In the genomic region with DNA sequence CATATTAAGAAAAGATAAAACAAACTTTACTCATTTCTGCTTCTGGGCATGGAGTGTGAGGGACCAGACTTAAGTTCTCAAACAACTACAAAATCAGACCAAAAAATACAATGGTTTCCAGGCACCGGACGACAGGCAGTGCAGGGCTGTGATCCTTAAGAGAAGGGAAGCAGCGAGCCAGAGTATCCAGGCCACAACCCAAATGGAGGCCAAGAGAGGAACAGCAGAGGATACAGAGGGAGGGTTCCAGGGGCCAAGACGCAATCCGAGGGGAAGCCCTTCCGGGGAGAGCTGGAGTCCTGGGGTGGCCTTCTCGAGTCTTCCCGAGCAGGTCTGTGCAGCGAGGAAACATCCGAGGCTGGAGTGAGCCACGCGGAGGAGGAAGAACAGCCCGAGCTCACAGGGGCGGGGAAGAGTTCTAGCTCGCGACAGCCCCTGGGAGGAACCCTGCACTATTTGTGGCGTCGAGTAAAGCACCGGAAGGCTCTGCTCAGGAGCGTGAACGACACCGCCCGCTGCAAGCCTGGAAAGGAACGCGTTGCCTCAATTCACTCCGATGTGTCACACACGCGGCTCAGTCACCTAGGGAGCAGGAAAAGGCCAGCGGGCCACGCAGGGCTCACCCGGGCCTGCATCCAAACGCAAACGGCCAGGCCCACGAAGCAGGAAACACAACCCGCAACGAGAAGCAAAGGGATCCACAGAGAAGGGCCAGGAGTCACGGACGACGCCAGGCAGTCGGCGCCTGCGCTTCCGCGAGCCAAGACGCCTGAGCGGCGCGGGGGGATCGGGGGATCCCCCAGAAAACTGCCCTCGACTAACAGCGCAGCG, we compare ENCODE assay signal across 8 cellular contexts. TPM values are rescaled to one million over a fixed set of nuclear protein-coding genes. Genes with fewer than 3 reads are reported as not detected.
DNase-seq lines count a peak whose midpoint lies in the region; ATAC-seq and TF ChIP-seq lines count a peak whose summit lies in the region.

No MANE protein-coding gene starts in this region.

- no peaks in the 10 kb centered on the region for H3K9me3 Mint-ChIP-seq in activated CD4-positive, alpha-beta T cell treated with anti-CD3 and anti-CD28 coated beads, Interleukin-2, amount 10 ng/mL, durations not matched to agents 24 days and 14 days
- H3K9me3 Mint-ChIP-seq in nephron progenitor cell = peaks cover 25% of the 10 kb centered on the region

- peak overlapping the region; percentile 65 for H3K4me3 ChIP-seq in epithelial cell of esophagus (ENCODE audit: low read length)

- TF ChIP-seq CTCF in epithelial cell of esophagus (IDR thresholded peaks at IDR 0.05; ENCODE audit: insufficient read depth, low read depth, low read length, missing control alignments) = no peak
- TF ChIP-seq CTCF in nephron progenitor cell (IDR thresholded peaks at IDR 0.05) = no peak

- ATAC-seq in HG02840 (IDR thresholded peaks at IDR 0.05; ENCODE audit: low FRiP score, unreplicated experiment) = no peak

- H3K36me3 Mint-ChIP-seq in activated CD4-positive, alpha-beta T cell treated with anti-CD3 and anti-CD28 coated beads, Interleukin-2, amount 10 ng/mL, durations not matched to agents 24 days and 14 days (ENCODE audit: low read depth) = peaks cover 24% of the 10 kb centered on the region
- H3K36me3 Mint-ChIP-seq in nephron progenitor cell (ENCODE audit: low read depth) = peaks cover 27% of the 10 kb centered on the region

- peak overlapping the region; percentile 99 for H3K27ac Mint-ChIP-seq in activated CD4-positive, alpha-beta T cell treated with anti-CD3 and anti-CD28 coated beads, Interleukin-2, amount 10 ng/mL, durations not matched to agents 24 days and 14 days
- no peak overlapping the region for H3K27ac Mint-ChIP-seq in nephron progenitor cell

- intact Hi-C loops in activated CD4-positive, alpha-beta T cell treated with anti-CD3 and anti-CD28 coated beads, Interleukin-2, amount 10 ng/mL, durations not matched to agents 24 days and 14 days (cut with micrococcal nuclease) = loop anchor here (1.0 to 5.0 kb wide), 5 partner anchors 26 to 310 kb away; a partner anchor contains a TSS

- DNase-seq in activated CD4-positive, alpha-beta T cell treated with anti-CD3 and anti-CD28 coated beads, Interleukin-2, amount 10 ng/mL, durations not matched to agents 24 days and 14 days = no peak
- no peak for DNase-seq in activated CD4-positive, alpha-beta T cell treated with anti-CD3 and anti-CD28 coated beads for 1 hour
- DNase-seq in RPMI7951 (ENCODE audit: low read depth) (peak; percentile 3), epithelial cell of esophagus (ENCODE audit: low read depth) (no peak), nephron progenitor cell (no peak), NCI-H187 treated with DMSO at 0.1 percent for 48 hours (lab: John Stamatoyannopoulos, UW) (no peak), H4 (ENCODE audit: low spot score) (no peak)

- peaks cover 9% of the 10 kb centered on the region for H3K27me3 Mint-ChIP-seq in activated CD4-positive, alpha-beta T cell treated with anti-CD3 and anti-CD28 coated beads, Interleukin-2, amount 10 ng/mL, durations not matched to agents 24 days and 14 days
- peaks cover 12% of the 10 kb centered on the region for H3K27me3 Mint-ChIP-seq in nephron progenitor cell (ENCODE audit: low read depth, poor library complexity)

- peaks cover 41% of the 10 kb centered on the region for H3K4me1 Mint-ChIP-seq in activated CD4-positive, alpha-beta T cell treated with anti-CD3 and anti-CD28 coated beads, Interleukin-2, amount 10 ng/mL, durations not matched to agents 24 days and 14 days
- H3K4me1 Mint-ChIP-seq in nephron progenitor cell = peaks cover 16% of the 10 kb centered on the region

- peak overlapping the region; percentile 97 for H3K4me3 Mint-ChIP-seq in activated CD4-positive, alpha-beta T cell treated with anti-CD3 and anti-CD28 coated beads, Interleukin-2, amount 10 ng/mL, durations not matched to agents 24 days and 14 days
- H3K4me3 Mint-ChIP-seq in nephron progenitor cell = peak overlapping the region; percentile 82

RNA-seq across cellular contexts. Expression of a gene that starts 0.9 kb away (rescaled TPM):
- total RNA-seq in activated CD4-positive, alpha-beta T cell treated with anti-CD3 and anti-CD28 coated beads, Interleukin-2, amount 10 ng/mL, durations not matched to agents 24 days and 14 days = 2.3 and 2.4 TPM in 2 replicates
- total RNA-seq in RPMI7951 (2014; rRNA removed; shearing (Covaris generic)) = 1.3 and 1.7 TPM in 2 replicates
- total RNA-seq in H4 (2014; rRNA removed; shearing (Covaris generic)) = 1.4 and 3.8 TPM in 2 replicates
